Comparison of ENCODE assay signal across 17 cellular contexts in the genomic region with DNA sequence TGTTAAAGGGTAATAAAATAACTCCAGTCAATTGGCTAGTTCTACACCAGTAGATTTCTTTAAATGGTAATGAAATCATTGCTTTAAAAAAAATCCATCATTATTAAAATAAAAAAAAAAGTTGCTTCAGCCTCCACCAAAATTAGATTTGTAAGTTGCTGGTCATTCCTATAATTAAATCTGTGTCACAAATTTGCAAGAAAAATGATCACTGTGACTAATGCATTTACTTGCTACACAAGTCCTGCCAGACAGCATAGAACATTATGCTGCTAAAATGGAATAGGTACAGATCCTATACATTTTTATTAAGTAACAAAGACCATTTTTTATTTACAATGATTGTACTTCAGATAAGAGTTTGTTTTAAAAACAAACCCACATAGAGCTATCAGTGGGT.
A peak's percentile ranks its signal among the peaks of the same experiment; 100 is the strongest.
DNase-seq lines count a peak whose midpoint lies in the region; ATAC-seq, FAIRE-seq and TF ChIP-seq lines count a peak whose summit lies in the region.
"Had no signal": no experiment of that assay in that cellular context is flagged by ENCODE, and none has a peak within 500 bp of the region (broad histone marks: within the 10 kb centered on the region; RNA-seq: fewer than 3 reads in every experiment).

No MANE protein-coding gene starts in this region.

- POLR2A ChIA-PET in activated CD4-positive, alpha-beta T cell treated with anti-CD3 and anti-CD28 coated beads, Interleukin-2, amount 10 ng/mL, durations not matched to agents 7 days and 5 days (lab: Charles Lee) = no interaction called here

- H3K36me3 Mint-ChIP-seq in activated CD4-positive, alpha-beta T cell treated with anti-CD3 and anti-CD28 coated beads, Interleukin-2, amount 10 ng/mL, durations not matched to agents 7 days and 5 days (ENCODE audit: low read depth) = no peaks in the 10 kb centered on the region

- H3K18ac ChIP-seq in mesenchymal stem cell (ENCODE audit: low read depth in 1 of 2, low read length in 2 of 2) = no peak overlapping the region

- H3K9me2 ChIP-seq in GM23248 (ENCODE audit: insufficient read depth) = peaks cover 2% of the 10 kb centered on the region; the same call in 1 of the 2 replicates

- H4K8ac ChIP-seq in mesenchymal stem cell (ENCODE audit: low read length) = no peak overlapping the region

- H2AFZ ChIP-seq in GM23248 = no peak overlapping the region
- H2AFZ ChIP-seq in mesenchymal stem cell (ENCODE audit: low read depth, low read length) = no peak overlapping the region

- in situ Hi-C loops in GM23248 (cut with MboI) = no loop called here

- no peak overlapping the region for H2BK5ac ChIP-seq in mesenchymal stem cell (ENCODE audit: low read depth, low read length, poor library complexity, severe bottlenecking)

- peaks cover 9% of the 10 kb centered on the region; the same call in 1 of the 2 replicates for H3F3A ChIP-seq in GM23248 (ENCODE audit: insufficient read depth)

- CTCF ChIA-PET in activated CD4-positive, alpha-beta T cell treated with anti-CD3 and anti-CD28 coated beads, Interleukin-2, amount 10 ng/mL, durations not matched to agents 7 days and 5 days (lab: Charles Lee) = no interaction called here

- H3K27ac ChIP-seq in GM23248 (peak overlapping the region; percentile 11; the same call in 1 of the 2 replicates), mesenchymal stem cell (ENCODE audit: low read length, poor library complexity, severe bottlenecking) (no peak overlapping the region)

- peaks cover 2% of the 10 kb centered on the region for H3K79me1 ChIP-seq in mesenchymal stem cell (replicated peaks; ENCODE audit: low read length, poor library complexity, severe bottlenecking)

- H4K91ac ChIP-seq in mesenchymal stem cell (ENCODE audit: low read length) = no peak overlapping the region

- no peaks in the 10 kb centered on the region for H3K27me3 ChIP-seq in GM23248 (replicated peaks; ENCODE audit: insufficient read depth)
- no peaks in the 10 kb centered on the region for H3K27me3 ChIP-seq in bronchial epithelial cell (ENCODE audit: control insufficient read depth, insufficient read depth, low read length)
- H3K27me3 ChIP-seq in mesenchymal stem cell (ENCODE audit: control insufficient read depth in 1 of 2, insufficient read depth in 1 of 2, low read length in 2 of 2) = no peaks in the 10 kb centered on the region

- DNase-seq in GM23248 (peak; percentile 24), bronchial epithelial cell (ENCODE audit: low read depth) (peak; percentile 13), mesenchymal stem cell (no peak), A172 (ENCODE audit: low spot score) (no peak)
- no peak for DNase-seq in activated CD4-positive, alpha-beta T cell treated with anti-CD3 and anti-CD28 coated beads, Interleukin-2, amount 10 ng/mL, durations not matched to agents 7 days and 5 days
- no peak for DNase-seq in stimulated activated CD4-positive, alpha-beta T cell treated with anti-CD3 and anti-CD28 coated beads, Interleukin-15, amount 100 ng/mL, for 24 hours
- DNase-seq: ACHN; C1 segment of cervical spinal cord; CD4-positive, alpha-beta T cell; DMS79 treated with DMSO at 0.1 percent for 48 hours; GDM1; HFFc6 had no signal

- H2BK12ac ChIP-seq in mesenchymal stem cell (ENCODE audit: low read length in 2 of 2) = no peak overlapping the region

- no peak for TF ChIP-seq CTCF in bronchial epithelial cell (IDR thresholded peaks at IDR 0.05; ENCODE audit: insufficient read depth, low read length, severe bottlenecking)

- no peaks in the 10 kb centered on the region; the same call in 1 of the 2 replicates for H3K79me2 ChIP-seq in GM23248 (ENCODE audit: insufficient read depth)

- H4K20me1 ChIP-seq in GM23248 (ENCODE audit: insufficient read depth) = no peaks in the 10 kb centered on the region

- peaks cover 36% of the 10 kb centered on the region for H3K4me1 ChIP-seq in GM23248 (ENCODE audit: insufficient read depth)
- H3K4me1 ChIP-seq in mesenchymal stem cell (ENCODE audit: control insufficient read depth, insufficient read depth, low read depth, low read length) = no peaks in the 10 kb centered on the region

- no peak for FAIRE-seq in bronchial epithelial cell (lab: Jason Lieb, UNC)
- FAIRE-seq: GM12892, H1, HTR-8/SVneo had no signal

- no peak overlapping the region for H2AK5ac ChIP-seq in mesenchymal stem cell (ENCODE audit: low read length, severe bottlenecking)

- no peak overlapping the region for H3K23ac ChIP-seq in mesenchymal stem cell (ENCODE audit: low read length in 2 of 2)

- no peak overlapping the region for H3K4ac ChIP-seq in mesenchymal stem cell (ENCODE audit: low read depth in 1 of 2, low read length in 2 of 2)

- no peak overlapping the region for H3K4me3 ChIP-seq in GM23248
- no peak overlapping the region for H3K4me3 ChIP-seq in bronchial epithelial cell (ENCODE audit: low read depth, low read length)
- no peak overlapping the region for H3K4me3 ChIP-seq in mesenchymal stem cell (ENCODE audit: insufficient read depth in 1 of 2, low read depth in 1 of 2, low read length in 2 of 2)
- H3K4me3 ChIP-seq: HAP-1 had no signal

- no peak overlapping the region for H3K4me3 Mint-ChIP-seq in activated CD4-positive, alpha-beta T cell treated with anti-CD3 and anti-CD28 coated beads, Interleukin-2, amount 10 ng/mL, durations not matched to agents 7 days and 5 days
- H3K4me3 Mint-ChIP-seq: CD4-positive, alpha-beta T cell; HFFc6 had no signal

- H3K9me3 ChIP-seq in GM23248 (ENCODE audit: low read depth) (peaks cover 3% of the 10 kb centered on the region), mesenchymal stem cell (ENCODE audit: control insufficient read depth, low read length) (no peaks in the 10 kb centered on the region)
- H3K9me3 ChIP-seq: HAP-1 had no signal

- H2BK15ac ChIP-seq in mesenchymal stem cell (ENCODE audit: low read depth, poor library complexity, severe bottlenecking) = no peak overlapping the region

- H3K4me2 ChIP-seq in GM23248 (ENCODE audit: unreplicated experiment) = peak overlapping the region; percentile 18
- no peak overlapping the region for H3K4me2 ChIP-seq in mesenchymal stem cell (ENCODE audit: low read length, poor library complexity, severe bottlenecking)

- no peaks in the 10 kb centered on the region for H3K27me3 Mint-ChIP-seq in activated CD4-positive, alpha-beta T cell treated with anti-CD3 and anti-CD28 coated beads, Interleukin-2, amount 10 ng/mL, durations not matched to agents 7 days and 5 days
- H3K27me3 Mint-ChIP-seq: CD4-positive, alpha-beta T cell had no signal

- H3K4me1 Mint-ChIP-seq in activated CD4-positive, alpha-beta T cell treated with anti-CD3 and anti-CD28 coated beads, Interleukin-2, amount 10 ng/mL, durations not matched to agents 7 days and 5 days = no peaks in the 10 kb centered on the region

- no peak overlapping the region for H3K14ac ChIP-seq in mesenchymal stem cell (ENCODE audit: low read length in 2 of 2)

- ATAC-seq in GM19467 (IDR thresholded peaks at IDR 0.05; ENCODE audit: unreplicated experiment) = no peak

- H3K27ac Mint-ChIP-seq in activated CD4-positive, alpha-beta T cell treated with anti-CD3 and anti-CD28 coated beads, Interleukin-2, amount 10 ng/mL, durations not matched to agents 7 days and 5 days = no peak overlapping the region
- H3K27ac Mint-ChIP-seq: CD4-positive, alpha-beta T cell; HFFc6 had no signal

- H2BK120ac ChIP-seq in mesenchymal stem cell (ENCODE audit: low read depth, low read length) = no peak overlapping the region

- H3K36me3 ChIP-seq in GM23248 (ENCODE audit: low read depth) (no peaks in the 10 kb centered on the region), bronchial epithelial cell (ENCODE audit: control insufficient read depth, insufficient read depth, low read length) (no peaks in the 10 kb centered on the region), mesenchymal stem cell (ENCODE audit: control insufficient read depth in 1 of 2, insufficient read depth in 2 of 2, low read depth in 1 of 2, low read length in 2 of 2) (no peaks in the 10 kb centered on the region)
- H3K36me3 ChIP-seq: HAP-1 had no signal

- H3K9me3 Mint-ChIP-seq in activated CD4-positive, alpha-beta T cell treated with anti-CD3 and anti-CD28 coated beads, Interleukin-2, amount 10 ng/mL, durations not matched to agents 7 days and 5 days = no peaks in the 10 kb centered on the region
- H3K9me3 Mint-ChIP-seq: HFFc6 had no signal

- no peak overlapping the region for H3K9ac ChIP-seq in GM23248
- H3K9ac ChIP-seq in mesenchymal stem cell (ENCODE audit: low read length) = peak overlapping the region; percentile 49

Comparison
In these comparisons a context has a peak if more than half of its experiments do, and no peak if none do; other contexts are left out.
1. DNase-seq: peak in GM23248 (single experiment) and bronchial epithelial cell (single experiment); none in mesenchymal stem cell (single experiment), activated CD4-positive, alpha-beta T cell treated with anti-CD3 and anti-CD28 coated beads, Interleukin-2, amount 10 ng/mL, durations not matched to agents 7 days and 5 days (single experiment), A172 (single experiment) and stimulated activated CD4-positive, alpha-beta T cell treated with anti-CD3 and anti-CD28 coated beads, Interleukin-15, amount 100 ng/mL, for 24 hours (single experiment).